ENCODE assay signal across 9 cellular contexts in genomic region chr6:117463762-117464665, GRCh38. TPM values are rescaled to one million over a fixed set of nuclear protein-coding genes. Genes with fewer than 3 reads are reported as not detected.
DNase-seq lines count a peak whose midpoint lies in the region; ATAC-seq and TF ChIP-seq lines count a peak whose summit lies in the region.
"Had no signal": no experiment of that assay in that cellular context is flagged by ENCODE, and none has a peak within 500 bp of the region (broad histone marks: within the 10 kb centered on the region; RNA-seq: fewer than 3 reads in every experiment).

No MANE protein-coding gene starts in this region.

- no peak for ATAC-seq in GM21528 (IDR thresholded peaks at IDR 0.05; ENCODE audit: low FRiP score, unreplicated experiment)

- DNase-seq in ELR (ENCODE audit: low read depth) (peak; percentile 91), GM23248 (peak; percentile 85), RPMI7951 (ENCODE audit: low read depth) (peak; percentile 79), fibroblast of villous mesenchyme (ENCODE audit: low read depth) (peak; percentile 59), hippocampal formation (lab: John Stamatoyannopoulos, UW) (no peak), NCI-H748 (lab: John Stamatoyannopoulos, UW; ENCODE audit: unreplicated experiment) (no peak), KG1 (lab: John Stamatoyannopoulos, UW) (no peak)

- H3K9ac ChIP-seq in GM23248: peak overlapping the region; percentile 54

- H3K4me2 ChIP-seq in GM23248 (ENCODE audit: unreplicated experiment): peak overlapping the region; percentile 81

- no peaks in the 10 kb centered on the region for H3K27me3 ChIP-seq in GM23248 (replicated peaks; ENCODE audit: insufficient read depth)

- TF ChIP-seq CTCF in fibroblast of villous mesenchyme (IDR thresholded peaks at IDR 0.05; ENCODE audit: insufficient read depth, low read depth, low read length): no peak

- H3K4me3 ChIP-seq in GM23248 (peak overlapping the region; percentile 51), fibroblast of villous mesenchyme (ENCODE audit: low read depth, low read length) (no peak overlapping the region)
- H3K4me3 ChIP-seq: thoracic aorta had no signal

- H3K79me2 ChIP-seq in GM23248 (ENCODE audit: insufficient read depth): no peaks in the 10 kb centered on the region

- H2AFZ ChIP-seq in GM23248: peak overlapping the region; percentile 18

- 50 to 55% methylated on average over 4 of the region's 4 CpGs for WGBS in GM23248 (ENCODE audit: low coverage in 1 of 2, low lambda C conversion rate in 2 of 2, missing lambda C conversion rate in 2 of 2), 2 experiments

- H4K20me1 ChIP-seq in GM23248 (ENCODE audit: insufficient read depth): no peaks in the 10 kb centered on the region

- no peaks in the 10 kb centered on the region for H3K9me2 ChIP-seq in GM23248 (ENCODE audit: insufficient read depth)

- peaks cover 20% of the 10 kb centered on the region for H3F3A ChIP-seq in GM23248 (ENCODE audit: insufficient read depth)

- in situ Hi-C loops in GM23248 (cut with MboI): no loop called here

- H3K9me3 ChIP-seq in GM23248 (ENCODE audit: low read depth): no peaks in the 10 kb centered on the region
- H3K9me3 ChIP-seq: thoracic aorta had no signal

- peak overlapping the region; percentile 72 for H3K27ac ChIP-seq in GM23248
- H3K27ac ChIP-seq: thoracic aorta had no signal

- H3K4me1 ChIP-seq in GM23248 (ENCODE audit: insufficient read depth): peaks cover 17% of the 10 kb centered on the region

- H3K36me3 ChIP-seq in GM23248 (ENCODE audit: low read depth): no peaks in the 10 kb centered on the region
- H3K36me3 ChIP-seq: thoracic aorta had no signal

RNA-seq across cellular contexts. Expression of gene DCBLD1, which starts 18.5 kb away (rescaled TPM):
- 38.4 and 52.0 TPM in 2 replicates for total RNA-seq in GM23248 (2014; rRNA removed; shearing (Covaris generic))
- 24.0 and 25.1 TPM in 2 replicates for polyA plus RNA-seq in GM23248 (2016; fragmentation: Nextera tagmentation; extraction: Ambion mirVana)
- total RNA-seq in RPMI7951 (2014; rRNA removed; shearing (Covaris generic)): 23.9 and 30.3 TPM in 2 replicates
- total RNA-seq in fibroblast of villous mesenchyme: 39.0 and 69.1 TPM in 2 replicates

RNA-seq across cellular contexts. Expression of gene ROS1, which starts 38.3 kb away (rescaled TPM):
- total RNA-seq in GM23248 (2014; rRNA removed; shearing (Covaris generic)): 0.43 and 0.76 TPM in 2 replicates
- polyA plus RNA-seq in GM23248 (2016; fragmentation: Nextera tagmentation; extraction: Ambion mirVana): 0.16 and 0.20 TPM in 2 replicates
- total RNA-seq in RPMI7951 (2014; rRNA removed; shearing (Covaris generic)): 0.36 and 0.49 TPM in 2 replicates
- 0.32 and 0.43 TPM in 2 replicates for total RNA-seq in fibroblast of villous mesenchyme
- total RNA-seq: thoracic aorta had no signal

Comparison
In these comparisons a context has a peak if more than half of its experiments do, and no peak if none do; other contexts are left out.
1. DNase-seq: peak in ELR (single experiment), GM23248 (single experiment), RPMI7951 (single experiment) and fibroblast of villous mesenchyme (single experiment); none in hippocampal formation (0 of 2), NCI-H748 (single experiment) and KG1 (single experiment).